ENCODE assay signal across 34 cellular contexts in the genomic region with DNA sequence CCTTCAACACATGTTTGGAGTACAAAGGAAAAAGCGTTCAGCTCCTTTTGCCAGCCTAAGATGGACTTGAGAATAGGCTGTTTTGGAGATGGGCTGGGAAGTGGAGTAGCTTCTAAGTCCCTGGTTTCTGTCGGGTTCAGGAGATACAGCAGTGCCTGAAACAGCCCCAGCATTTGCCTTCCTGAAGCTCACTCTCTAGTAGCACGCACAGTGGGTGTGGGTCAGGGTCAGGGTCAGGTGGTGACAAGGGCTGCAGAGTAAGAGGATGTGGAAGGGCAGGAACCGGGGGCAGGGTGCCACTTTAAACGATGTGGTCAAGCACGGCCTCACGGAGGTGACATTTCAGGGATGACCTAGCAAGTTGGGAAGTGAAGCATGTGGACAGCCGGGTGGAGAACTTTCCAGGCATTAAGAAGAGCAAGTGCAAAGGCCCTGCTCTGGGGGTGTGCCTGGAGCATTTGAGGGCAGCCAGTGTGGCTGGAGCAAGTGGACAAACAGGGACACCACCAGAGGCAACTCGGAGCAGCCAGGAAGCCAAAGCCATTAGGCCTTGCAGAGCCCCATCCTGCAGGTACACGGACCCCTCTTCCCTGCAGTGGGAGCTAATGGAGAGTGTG.
"Had no signal": no experiment of that assay in that cellular context is flagged by ENCODE, and none has a peak within 500 bp of the region (broad histone marks: within the 10 kb centered on the region; RNA-seq: fewer than 3 reads in every experiment).

No MANE protein-coding gene starts in this region.

- H3K27ac Mint-ChIP-seq: activated B cell treated with CpG ODN at 0.5 μM for 24 hours; activated CD4-positive, alpha-beta memory T cell treated with anti-CD3 and anti-CD28 coated beads for 36 hours; activated CD8-positive, alpha-beta memory T cell treated with anti-CD3 and anti-CD28 coated beads, Interleukin-2, amount 10 ng/mL, durations not matched to agents 7 days and 5 days; activated naive CD4-positive, alpha-beta T cell treated with anti-CD3 and anti-CD28 coated beads, Interleukin-2, amount 10 ng/mL, durations not matched to agents 7 days and 5 days; activated naive CD8-positive, alpha-beta T cell; activated naive CD8-positive, alpha-beta T cell treated with anti-CD3 and anti-CD28 coated beads, Interleukin-2, amount 50 U/mL, for 24 hours; T-cell; T-helper 17 cell had no signal

- H3K4me3 ChIP-seq: K562, Peyer's patch, SJSA1 had no signal

- H3K9me3 ChIP-seq: Peyer's patch, SJSA1, SK-N-SH had no signal

- H3K27me3 ChIP-seq: Peyer's patch, SJSA1 had no signal

- H3K36me3 Mint-ChIP-seq: activated CD4-positive, alpha-beta memory T cell treated with anti-CD3 and anti-CD28 coated beads for 36 hours; activated CD8-positive, alpha-beta memory T cell treated with anti-CD3 and anti-CD28 coated beads, Interleukin-2, amount 10 ng/mL, durations not matched to agents 7 days and 5 days; activated naive CD4-positive, alpha-beta T cell treated with anti-CD3 and anti-CD28 coated beads, Interleukin-2, amount 10 ng/mL, durations not matched to agents 7 days and 5 days; activated naive CD8-positive, alpha-beta T cell; T-cell had no signal

- H3K4me3 Mint-ChIP-seq: activated B cell treated with CpG ODN at 0.5 μM for 24 hours; activated CD4-positive, alpha-beta memory T cell treated with anti-CD3 and anti-CD28 coated beads for 36 hours; activated CD8-positive, alpha-beta memory T cell treated with anti-CD3 and anti-CD28 coated beads, Interleukin-2, amount 10 ng/mL, durations not matched to agents 7 days and 5 days; activated naive CD4-positive, alpha-beta T cell treated with anti-CD3 and anti-CD28 coated beads, Interleukin-2, amount 10 ng/mL, durations not matched to agents 7 days and 5 days; activated naive CD8-positive, alpha-beta T cell; activated naive CD8-positive, alpha-beta T cell treated with anti-CD3 and anti-CD28 coated beads, Interleukin-2, amount 50 U/mL, for 24 hours; brain; T-cell; T-helper 17 cell had no signal

- DNase-seq: activated B cell treated with CpG ODN at 0.5 μM for 24 hours; activated CD4-positive, alpha-beta memory T cell treated with anti-CD3 and anti-CD28 coated beads for 36 hours; activated CD4-positive, alpha-beta T cell treated with anti-CD3 and anti-CD28 coated beads for 4 hours; activated CD4-positive, alpha-beta T cell treated with anti-CD3 and anti-CD28 coated beads, Interleukin-2, amount 50 U/mL, for 1 hour; activated CD4-positive, CD25-positive, alpha-beta regulatory T cell treated with anti-CD3 and anti-CD28 coated beads, Interleukin-2, amount 50 U/mL, for 72 hours; activated CD8-positive, alpha-beta memory T cell treated with anti-CD3 and anti-CD28 coated beads for 24 hours; activated CD8-positive, alpha-beta memory T cell treated with anti-CD3 and anti-CD28 coated beads, Interleukin-2, amount 10 ng/mL, durations not matched to agents 7 days and 5 days; activated CD8-positive, alpha-beta memory T cell treated with anti-CD3 and anti-CD28 coated beads, Interleukin-2, amount 50 U/mL, for 48 hours; activated effector memory CD4-positive, alpha-beta T cell treated with Interleukin-2 at 50 U/mL for 16 hours; activated naive CD4-positive, alpha-beta T cell treated with anti-CD3 and anti-CD28 coated beads, Interleukin-2, amount 10 ng/mL, durations not matched to agents 7 days and 5 days; activated T-cell treated with anti-CD3 and anti-CD28 coated beads, Interleukin-2, amount 50 U/mL, for 48 hours; anterior cingulate cortex; caudate nucleus; NCI-H1092 treated with DMSO at 0.1 percent for 48 hours; NCI-H1417; NCI-H187 treated with DMSO at 0.1 percent for 48 hours; NCI-H2081; NCI-H2171 treated with DMSO at 0.1 percent for 48 hours; NCI-H2227 treated with DMSO at 0.1 percent for 48 hours; NCI-H446 treated with DMSO at 0.1 percent for 48 hours; NCI-H524 treated with DMSO at 0.1 percent for 48 hours; NK-92 treated with Interleukin-12 subunit alpha and Interleukin-12 subunit beta, amount 100 ng/mL, for 24 hours; Peyer's patch; RPMI8226; SHP77 treated with DMSO at 0.1 percent for 48 hours; SK-N-SH; T-cell; T-helper 17 cell had no signal

- H3K4me1 ChIP-seq: Peyer's patch had no signal

- H3K27ac ChIP-seq: Peyer's patch, VCaP had no signal

- H3K36me3 ChIP-seq: Peyer's patch, SJSA1 had no signal

- H3K4me1 Mint-ChIP-seq: activated B cell treated with CpG ODN at 0.5 μM for 24 hours; activated CD8-positive, alpha-beta memory T cell treated with anti-CD3 and anti-CD28 coated beads, Interleukin-2, amount 10 ng/mL, durations not matched to agents 7 days and 5 days; activated naive CD4-positive, alpha-beta T cell treated with anti-CD3 and anti-CD28 coated beads, Interleukin-2, amount 10 ng/mL, durations not matched to agents 7 days and 5 days; T-cell had no signal

- H3K9me3 Mint-ChIP-seq: activated B cell treated with CpG ODN at 0.5 μM for 24 hours; activated CD4-positive, alpha-beta memory T cell treated with anti-CD3 and anti-CD28 coated beads for 36 hours; activated naive CD4-positive, alpha-beta T cell treated with anti-CD3 and anti-CD28 coated beads, Interleukin-2, amount 10 ng/mL, durations not matched to agents 7 days and 5 days; T-cell had no signal

- ATAC-seq: activated CD8-positive, alpha-beta memory T cell treated with anti-CD3 and anti-CD28 coated beads, Interleukin-2, amount 10 ng/mL, durations not matched to agents 7 days and 5 days; K562; T-cell; T-helper 17 cell had no signal
